9 cellular contexts compared by ENCODE assay signal in genomic region chr1:246497331-246497915, GRCh38. TPM values are rescaled to one million over a fixed set of nuclear protein-coding genes. Genes with fewer than 3 reads are reported as not detected.
DNase-seq lines count a peak whose midpoint lies in the region; ATAC-seq and TF ChIP-seq lines count a peak whose summit lies in the region.
"Had no signal": no experiment of that assay in that cellular context is flagged by ENCODE, and none has a peak within 500 bp of the region (broad histone marks: within the 10 kb centered on the region; RNA-seq: fewer than 3 reads in every experiment).

No MANE protein-coding gene starts in this region.

- no peaks in the 10 kb centered on the region for H3K9me3 ChIP-seq in SU-DHL-6 (ENCODE audit: insufficient read depth, low read length)

- no peak overlapping the region for H3K9ac ChIP-seq in SU-DHL-6 (ENCODE audit: low read length)

- H3K4me1 Mint-ChIP-seq in activated CD8-positive, alpha-beta memory T cell treated with anti-CD3 and anti-CD28 coated beads, Interleukin-2, amount 10 ng/mL, durations not matched to agents 7 days and 5 days, result peaks cover 11% of the 10 kb centered on the region

- no peaks in the 10 kb centered on the region for H3F3A ChIP-seq in SU-DHL-6 (ENCODE audit: insufficient read depth)

- H3K9me2 ChIP-seq in SU-DHL-6 (replicated peaks; ENCODE audit: insufficient read depth, low read length), result no peaks in the 10 kb centered on the region

- no peaks in the 10 kb centered on the region for H3K27me3 ChIP-seq in SU-DHL-6 (ENCODE audit: low read length)

- H3K36me3 Mint-ChIP-seq in activated CD8-positive, alpha-beta memory T cell treated with anti-CD3 and anti-CD28 coated beads, Interleukin-2, amount 10 ng/mL, durations not matched to agents 7 days and 5 days, result peaks cover 8% of the 10 kb centered on the region

- no peak for DNase-seq in activated CD8-positive, alpha-beta memory T cell treated with anti-CD3 and anti-CD28 coated beads, Interleukin-2, amount 10 ng/mL, durations not matched to agents 7 days and 5 days
- DNase-seq in activated CD8-positive, alpha-beta memory T cell treated with anti-CD3 and anti-CD28 coated beads, Interleukin-2, amount 50 U/mL, for 4 hours, result no peak
- DNase-seq in H4 (ENCODE audit: low spot score) (peak; percentile 55), NCI-H1417 (lab: John Stamatoyannopoulos, UW) (peak; percentile 27 to 88 (median 69)), fibroblast of mammary gland (ENCODE audit: low read depth) (peak; percentile 83), pons (ENCODE audit: low spot score) (peak; percentile 87)
- no peak for DNase-seq in stimulated activated naive CD4-positive, alpha-beta T cell treated with Interleukin-2 at 50 U/mL for 16 hours (lab: John Stamatoyannopoulos, UW)

- H3K4me3 ChIP-seq in SU-DHL-6 (ENCODE audit: insufficient read depth, low read length, poor library complexity, severe bottlenecking) (no peak overlapping the region), fibroblast of mammary gland (ENCODE audit: control insufficient read depth, low read depth, low read length) (no peak overlapping the region)

- H3K36me3 ChIP-seq in SU-DHL-6 (ENCODE audit: low read length), result no peaks in the 10 kb centered on the region

- H3K27ac ChIP-seq in SU-DHL-6 (ENCODE audit: low read depth, low read length), result no peak overlapping the region

- CTCF ChIA-PET in activated CD8-positive, alpha-beta memory T cell treated with anti-CD3 and anti-CD28 coated beads, Interleukin-2, amount 10 ng/mL, durations not matched to agents 7 days and 5 days (lab: Charles Lee), result interaction anchor here (0.7 to 1.6 kb wide), 11 partner anchors 9 to 1341 kb away, joined by 3 to 12 read pairs (median 4); partner anchors contain the start of gene SMYD3

- H3K4me3 Mint-ChIP-seq in activated CD8-positive, alpha-beta memory T cell treated with anti-CD3 and anti-CD28 coated beads, Interleukin-2, amount 10 ng/mL, durations not matched to agents 7 days and 5 days, result no peak overlapping the region
- H3K4me3 Mint-ChIP-seq: dendritic cell treated with granulocyte-macrophage colony-stimulating factor and Interleukin-4, amounts not matched to agents 40 ng/mL and 50 ng/mL, for 4 days had no signal

- no peaks in the 10 kb centered on the region for H4K20me1 ChIP-seq in SU-DHL-6 (ENCODE audit: low read depth, low read length)

- ATAC-seq in activated CD8-positive, alpha-beta memory T cell treated with anti-CD3 and anti-CD28 coated beads, Interleukin-2, amount 10 ng/mL, durations not matched to agents 7 days and 5 days, result peak; percentile 58

- H3K27me3 Mint-ChIP-seq in activated CD8-positive, alpha-beta memory T cell treated with anti-CD3 and anti-CD28 coated beads, Interleukin-2, amount 10 ng/mL, durations not matched to agents 7 days and 5 days, result no peaks in the 10 kb centered on the region
- H3K27me3 Mint-ChIP-seq: dendritic cell treated with granulocyte-macrophage colony-stimulating factor and Interleukin-4, amounts not matched to agents 40 ng/mL and 50 ng/mL, for 4 days had no signal

- H3K79me2 ChIP-seq in SU-DHL-6 (ENCODE audit: insufficient read depth, low read length), result peaks cover 43% of the 10 kb centered on the region

- H3K27ac Mint-ChIP-seq in activated CD8-positive, alpha-beta memory T cell treated with anti-CD3 and anti-CD28 coated beads, Interleukin-2, amount 10 ng/mL, durations not matched to agents 7 days and 5 days, result no peak overlapping the region
- H3K27ac Mint-ChIP-seq: dendritic cell treated with granulocyte-macrophage colony-stimulating factor and Interleukin-4, amounts not matched to agents 40 ng/mL and 50 ng/mL, for 4 days had no signal

- no peaks in the 10 kb centered on the region for H3K9me3 Mint-ChIP-seq in activated CD8-positive, alpha-beta memory T cell treated with anti-CD3 and anti-CD28 coated beads, Interleukin-2, amount 10 ng/mL, durations not matched to agents 7 days and 5 days (ENCODE audit: low read depth)
- H3K9me3 Mint-ChIP-seq: dendritic cell treated with granulocyte-macrophage colony-stimulating factor and Interleukin-4, amounts not matched to agents 40 ng/mL and 50 ng/mL, for 4 days had no signal

- TF ChIP-seq CTCF in SU-DHL-6 (IDR thresholded peaks at IDR 0.05; ENCODE audit: insufficient read depth, low read length, poor library complexity, severe bottlenecking) (peak; percentile 63), fibroblast of mammary gland (conservative IDR thresholded peaks at IDR 0.05; ENCODE audit: control insufficient read depth, insufficient read depth, low read depth, low read length) (peak; percentile 66)

- no peak overlapping the region for H3K4me2 ChIP-seq in SU-DHL-6 (ENCODE audit: low read depth, low read length, poor library complexity, severe bottlenecking)

- H2AFZ ChIP-seq in SU-DHL-6 (ENCODE audit: low read depth, low read length, severe bottlenecking), result no peak overlapping the region

RNA-seq across cellular contexts. Expression of gene SMYD3, which starts 9.7 kb away (rescaled TPM):
- 10 to 100 TPM; 18.1 to 26.8 TPM for total RNA-seq in activated CD8-positive, alpha-beta memory T cell treated with anti-CD3 and anti-CD28 coated beads, Interleukin-2, amount 10 ng/mL, durations not matched to agents 7 days and 5 days
- 47.4 and 52.8 TPM in 2 replicates for total RNA-seq in H4 (2014; rRNA removed; shearing (Covaris generic))

Comparison
In these comparisons a context has a peak if more than half of its experiments do, and no peak if none do; other contexts are left out.
1. DNase-seq: peak in H4 (single experiment), NCI-H1417 (3 of 3), fibroblast of mammary gland (single experiment) and pons (single experiment); none in activated CD8-positive, alpha-beta memory T cell treated with anti-CD3 and anti-CD28 coated beads, Interleukin-2, amount 10 ng/mL, durations not matched to agents 7 days and 5 days (single experiment), activated CD8-positive, alpha-beta memory T cell treated with anti-CD3 and anti-CD28 coated beads, Interleukin-2, amount 50 U/mL, for 4 hours (single experiment) and stimulated activated naive CD4-positive, alpha-beta T cell treated with Interleukin-2 at 50 U/mL for 16 hours (single experiment).